In the genomic region with DNA sequence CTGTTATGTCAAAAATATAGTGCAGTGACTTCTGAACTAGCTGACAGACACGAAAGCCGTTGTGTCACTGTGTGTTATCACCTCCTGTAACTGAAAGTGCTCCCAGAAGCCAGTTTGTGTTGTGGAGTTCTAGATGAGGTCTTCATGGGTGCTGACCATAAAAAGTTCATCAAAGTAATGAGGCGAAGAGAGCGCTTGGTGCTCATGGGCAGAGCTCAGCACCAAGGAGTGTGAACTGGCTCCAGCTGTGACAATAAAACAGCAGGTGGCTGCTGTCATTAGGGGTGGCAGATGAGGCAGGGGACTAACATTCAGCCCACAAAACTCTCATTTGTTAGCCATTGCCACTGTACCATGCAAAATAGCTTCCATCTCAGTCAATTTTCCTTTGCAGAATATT, we compare ENCODE assay signal across 1 cellular context.
TF ChIP-seq lines count a peak whose summit lies in the region.

No MANE protein-coding gene starts in this region.

TF ChIP-seq in K562, 482 proteins besides CTCF, POLR2A, EP300 and RAD21 (continued from another document):
- TF ChIP-seq, protein P1, sequence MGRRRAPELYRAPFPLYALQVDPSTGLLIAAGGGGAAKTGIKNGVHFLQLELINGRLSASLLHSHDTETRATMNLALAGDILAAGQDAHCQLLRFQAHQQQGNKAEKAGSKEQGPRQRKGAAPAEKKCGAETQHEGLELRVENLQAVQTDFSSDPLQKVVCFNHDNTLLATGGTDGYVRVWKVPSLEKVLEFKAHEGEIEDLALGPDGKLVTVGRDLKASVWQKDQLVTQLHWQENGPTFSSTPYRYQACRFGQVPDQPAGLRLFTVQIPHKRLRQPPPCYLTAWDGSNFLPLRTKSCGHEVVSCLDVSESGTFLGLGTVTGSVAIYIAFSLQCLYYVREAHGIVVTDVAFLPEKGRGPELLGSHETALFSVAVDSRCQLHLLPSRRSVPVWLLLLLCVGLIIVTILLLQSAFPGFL (CRISPR knock-in tag; IDR thresholded peaks at IDR 0.05), result no peak
